Comparison of ENCODE assay signal across 8 cellular contexts in the genomic region with DNA sequence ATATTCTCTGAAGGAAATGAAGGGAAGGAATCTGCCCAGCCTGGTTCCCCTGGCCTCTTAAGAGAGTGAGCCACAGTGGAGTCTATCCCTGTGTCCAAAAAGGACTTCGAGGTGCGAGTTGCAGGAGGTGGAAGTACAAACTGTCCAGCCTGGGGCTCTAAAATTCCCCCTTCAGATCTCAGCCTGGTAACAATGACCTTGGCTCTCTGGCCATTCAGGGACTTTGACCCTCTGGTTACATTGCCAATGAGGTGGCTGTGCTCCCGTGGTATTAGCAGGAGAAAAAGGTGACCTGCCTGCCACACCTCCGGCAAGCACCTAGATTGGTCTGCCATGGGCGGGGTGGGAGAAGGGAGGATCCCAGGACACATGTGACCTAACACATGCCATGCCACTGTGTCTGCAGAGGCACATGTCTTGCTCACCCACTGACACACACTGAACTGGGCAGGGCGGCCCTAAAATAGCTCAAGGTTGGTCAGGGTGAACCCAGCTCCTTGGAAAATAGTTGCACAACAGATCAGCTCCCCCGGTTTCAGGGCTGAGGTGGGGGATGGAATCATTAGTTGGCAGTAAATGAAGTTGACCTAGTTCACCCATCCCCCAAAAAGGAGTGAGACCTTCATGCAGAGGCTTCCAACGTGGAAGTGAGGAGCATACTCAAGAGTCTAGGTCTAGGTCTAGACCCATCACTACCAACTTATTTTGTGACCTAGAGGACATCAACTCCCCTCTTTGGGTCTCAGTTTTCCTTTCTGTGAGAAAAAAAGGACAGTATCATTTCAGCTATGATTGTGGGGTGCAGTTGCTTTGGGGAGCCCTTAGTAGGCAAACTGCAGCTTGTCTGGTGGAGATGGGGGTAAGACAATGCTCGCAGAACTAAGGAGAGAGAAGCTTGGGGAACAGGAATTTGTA. TPM values are rescaled to one million over a fixed set of nuclear protein-coding genes. Genes with fewer than 3 reads are reported as not detected.
A peak's percentile ranks its signal among the peaks of the same experiment; 100 is the strongest.
DNase-seq lines count a peak whose midpoint lies in the region; ATAC-seq lines count a peak whose summit lies in the region.

No MANE protein-coding gene starts in this region.

- intact Hi-C loops in left cardiac atrium (cut with DNase I): no loop called here

- H3K4me1 ChIP-seq in skeletal muscle satellite cell (ENCODE audit: control insufficient read depth, insufficient read depth, low read length): peaks cover 64% of the 10 kb centered on the region

- H3K36me3 ChIP-seq in skeletal muscle satellite cell (ENCODE audit: insufficient read depth, low read length): peaks cover 31% of the 10 kb centered on the region

- peak overlapping the region; percentile 97 for H3K4me3 Mint-ChIP-seq in activated T-helper 17 cell treated with anti-CD3 and anti-CD28 coated beads, Interleukin-2, amount 50 U/mL, for 72 hours

- peaks cover 55% of the 10 kb centered on the region for H3K4me1 Mint-ChIP-seq in activated T-helper 17 cell treated with anti-CD3 and anti-CD28 coated beads, Interleukin-2, amount 50 U/mL, for 72 hours

- H3K27ac Mint-ChIP-seq in activated T-helper 17 cell treated with anti-CD3 and anti-CD28 coated beads, Interleukin-2, amount 50 U/mL, for 72 hours: peak overlapping the region; percentile 86

- H3K4me2 ChIP-seq in skeletal muscle satellite cell (ENCODE audit: low read length): peak overlapping the region; percentile 86

- H3K36me3 Mint-ChIP-seq in activated T-helper 17 cell treated with anti-CD3 and anti-CD28 coated beads, Interleukin-2, amount 50 U/mL, for 72 hours (ENCODE audit: low read depth): peaks cover 72% of the 10 kb centered on the region

- peak overlapping the region; percentile 69 for H3K4me3 ChIP-seq in skeletal muscle satellite cell (ENCODE audit: low read length)

- peak; percentile 16 for ATAC-seq in activated T-helper 17 cell treated with anti-CD3 and anti-CD28 coated beads, Interleukin-2, amount 50 U/mL, for 72 hours (replicated peaks)
- peak; percentile 7 to 14 for ATAC-seq in left cardiac atrium
- no peak for ATAC-seq in HG02642 (IDR thresholded peaks at IDR 0.05; ENCODE audit: poor library complexity, unreplicated experiment)

- H3K9me3 ChIP-seq in skeletal muscle satellite cell (replicated peaks; ENCODE audit: low read length): no peaks in the 10 kb centered on the region

- no peaks in the 10 kb centered on the region for H3K27me3 Mint-ChIP-seq in activated T-helper 17 cell treated with anti-CD3 and anti-CD28 coated beads, Interleukin-2, amount 50 U/mL, for 72 hours

- no peaks in the 10 kb centered on the region for H3K9me3 Mint-ChIP-seq in activated T-helper 17 cell treated with anti-CD3 and anti-CD28 coated beads, Interleukin-2, amount 50 U/mL, for 72 hours

- H3K27me3 ChIP-seq in skeletal muscle satellite cell (ENCODE audit: control insufficient read depth, insufficient read depth, low read length): no peaks in the 10 kb centered on the region

- peak; percentile 73 for DNase-seq in activated effector memory CD4-positive, alpha-beta T cell treated with anti-CD3 and anti-CD28 coated beads, Interleukin-2, amount 50 U/mL, for 16 hours
- no peak for DNase-seq in activated effector memory CD4-positive, alpha-beta T cell treated with Interleukin-2 at 50 U/mL for 16 hours
- DNase-seq in left cardiac atrium (peak; percentile 77), NCI-H1092 (lab: John Stamatoyannopoulos, UW) (no peak), GM19238 (ENCODE audit: insufficient read length, low spot score) (no peak)

- peak overlapping the region; percentile 74 for H3K9ac ChIP-seq in skeletal muscle satellite cell (ENCODE audit: low read depth, low read length)

RNA-seq across cellular contexts. Expression of gene NR1D1, which starts 2.2 kb away (rescaled TPM):
- total RNA-seq in activated T-helper 17 cell treated with anti-CD3 and anti-CD28 coated beads, Interleukin-2, amount 50 U/mL, for 72 hours: 10 to 100 TPM; 12.2 to 21.8 TPM
- 10 to 100 TPM; 17.1 to 19.5 TPM for total RNA-seq in left cardiac atrium
- total RNA-seq in skeletal muscle satellite cell (2012; rRNA removed): 1.8 and 2.2 TPM in 2 replicates

RNA-seq across cellular contexts. Expression of gene MSL1, which starts 23.6 kb away (rescaled TPM):
- total RNA-seq in activated T-helper 17 cell treated with anti-CD3 and anti-CD28 coated beads, Interleukin-2, amount 50 U/mL, for 72 hours: 100 to 1,000 TPM in 1 of 2 donors, 10 to 100 TPM in 1; 80.5 to 114 TPM
- 10 to 100 TPM; 54.0 to 57.8 TPM for total RNA-seq in left cardiac atrium
- 40.0 and 42.8 TPM in 2 replicates for total RNA-seq in skeletal muscle satellite cell (2012; rRNA removed)

RNA-seq across cellular contexts. Expression of gene THRA, which starts 35.4 kb away (rescaled TPM):
- total RNA-seq in activated T-helper 17 cell treated with anti-CD3 and anti-CD28 coated beads, Interleukin-2, amount 50 U/mL, for 72 hours: 10 to 100 TPM; 10.3 to 14.4 TPM
- total RNA-seq in left cardiac atrium: 10 to 100 TPM; 54.4 to 77.9 TPM
- total RNA-seq in skeletal muscle satellite cell (2012; rRNA removed): 18.8 and 22.6 TPM in 2 replicates

RNA-seq across cellular contexts. Expression of gene CASC3, which starts 42.1 kb away (rescaled TPM):
- 100 to 1,000 TPM; 110 to 244 TPM for total RNA-seq in activated T-helper 17 cell treated with anti-CD3 and anti-CD28 coated beads, Interleukin-2, amount 50 U/mL, for 72 hours
- 10 to 100 TPM; 49.6 to 53.1 TPM for total RNA-seq in left cardiac atrium
- 34.7 and 35.2 TPM in 2 replicates for total RNA-seq in skeletal muscle satellite cell (2012; rRNA removed)

RNA-seq across cellular contexts. Expression of gene MED24, which starts 44.0 kb away (rescaled TPM):
- total RNA-seq in activated T-helper 17 cell treated with anti-CD3 and anti-CD28 coated beads, Interleukin-2, amount 50 U/mL, for 72 hours: 100 to 1,000 TPM in 1 of 2 donors, 10 to 100 TPM in 1; 83.5 to 140 TPM
- 10 to 100 TPM; 44.0 to 56.4 TPM for total RNA-seq in left cardiac atrium
- 52.7 and 58.3 TPM in 2 replicates for total RNA-seq in skeletal muscle satellite cell (2012; rRNA removed)

Comparison
In these comparisons a context has a peak if more than half of its experiments do, and no peak if none do; other contexts are left out.
1. DNase-seq: peak in activated effector memory CD4-positive, alpha-beta T cell treated with anti-CD3 and anti-CD28 coated beads, Interleukin-2, amount 50 U/mL, for 16 hours (single experiment) and left cardiac atrium (single experiment); none in activated effector memory CD4-positive, alpha-beta T cell treated with Interleukin-2 at 50 U/mL for 16 hours (single experiment), NCI-H1092 (single experiment) and GM19238 (single experiment).